In genomic region chr22:49756656-49757055, GRCh38 we compare ENCODE assay signal across 17 cellular contexts.
A peak's percentile ranks its signal among the peaks of the same experiment; 100 is the strongest.
DNase-seq lines count a peak whose midpoint lies in the region; ATAC-seq and TF ChIP-seq lines count a peak whose summit lies in the region.
"Had no signal": no experiment of that assay in that cellular context is flagged by ENCODE, and none has a peak within 500 bp of the region (broad histone marks: within the 10 kb centered on the region; RNA-seq: fewer than 3 reads in every experiment).

No MANE protein-coding gene starts in this region.

- peaks cover 16% of the 10 kb centered on the region for H3K4me1 Mint-ChIP-seq in activated CD8-positive, alpha-beta memory T cell treated with anti-CD3 and anti-CD28 coated beads, Interleukin-2, amount 10 ng/mL, durations not matched to agents 7 days and 5 days

- no TSS peak for BruUV-seq in PC-3 (replicated peaks; lab: Mats Ljungman, UMichigan)

- no peaks in the 10 kb centered on the region for H4K20me1 ChIP-seq in PC-3 (ENCODE audit: low read length)

- H3K79me2 ChIP-seq in PC-3 (ENCODE audit: low read length), result no peaks in the 10 kb centered on the region

- H3K9ac ChIP-seq in PC-3 (ENCODE audit: low read length), result no peak overlapping the region

- no peaks in the 10 kb centered on the region for H3K9me3 Mint-ChIP-seq in activated CD8-positive, alpha-beta memory T cell treated with anti-CD3 and anti-CD28 coated beads, Interleukin-2, amount 10 ng/mL, durations not matched to agents 7 days and 5 days (ENCODE audit: low read depth)

- H3K27ac ChIP-seq in PC-3 (ENCODE audit: low read length), result no peak overlapping the region
- H3K27ac ChIP-seq: HL-60, RWPE1 had no signal

- H3K9me3 ChIP-seq in PC-3 (ENCODE audit: low read length), result no peaks in the 10 kb centered on the region

- H3K27me3 ChIP-seq in H7 (ENCODE audit: control insufficient read depth, insufficient read depth, low read length) (no peaks in the 10 kb centered on the region), PC-3 (ENCODE audit: low read length) (no peaks in the 10 kb centered on the region)

- no peaks in the 10 kb centered on the region for H3K4me1 ChIP-seq in PC-3 (ENCODE audit: insufficient read depth, low read length)

- H3K27ac Mint-ChIP-seq in activated CD8-positive, alpha-beta memory T cell treated with anti-CD3 and anti-CD28 coated beads, Interleukin-2, amount 10 ng/mL, durations not matched to agents 7 days and 5 days, result no peak overlapping the region
- H3K27ac Mint-ChIP-seq: IgD-negative memory B cell had no signal

- H3K36me3 Mint-ChIP-seq in activated CD8-positive, alpha-beta memory T cell treated with anti-CD3 and anti-CD28 coated beads, Interleukin-2, amount 10 ng/mL, durations not matched to agents 7 days and 5 days, result no peaks in the 10 kb centered on the region
- H3K36me3 Mint-ChIP-seq: IgD-negative memory B cell had no signal

- no peak overlapping the region for H3K4me3 Mint-ChIP-seq in activated CD8-positive, alpha-beta memory T cell treated with anti-CD3 and anti-CD28 coated beads, Interleukin-2, amount 10 ng/mL, durations not matched to agents 7 days and 5 days

- no peak for TF ChIP-seq CTCF in PC-3 (conservative IDR thresholded peaks at IDR 0.05; ENCODE audit: low read depth, low read length)

- no peak for ATAC-seq in activated CD8-positive, alpha-beta memory T cell treated with anti-CD3 and anti-CD28 coated beads, Interleukin-2, amount 10 ng/mL, durations not matched to agents 7 days and 5 days
- ATAC-seq in left lobe of liver, result no peak
- no peak for ATAC-seq in sciatic nerve
- no peak for ATAC-seq in PC-3

- no peaks in the 10 kb centered on the region for H3K27me3 Mint-ChIP-seq in activated CD8-positive, alpha-beta memory T cell treated with anti-CD3 and anti-CD28 coated beads, Interleukin-2, amount 10 ng/mL, durations not matched to agents 7 days and 5 days

- CTCF ChIA-PET in activated CD8-positive, alpha-beta memory T cell treated with anti-CD3 and anti-CD28 coated beads, Interleukin-2, amount 10 ng/mL, durations not matched to agents 7 days and 5 days (lab: Charles Lee), result no interaction called here
- CTCF ChIA-PET in PC-3 (lab: Charles Lee), result no interaction called here

- no peak overlapping the region for H3K4me2 ChIP-seq in PC-3 (ENCODE audit: low read length)

- no peaks in the 10 kb centered on the region for H3K36me3 ChIP-seq in H7 (replicated peaks; ENCODE audit: control insufficient read depth, insufficient read depth, low read length)
- no peaks in the 10 kb centered on the region for H3K36me3 ChIP-seq in PC-3 (ENCODE audit: low read depth, low read length)

- POLR2A ChIA-PET in PC-3 (lab: Charles Lee; ENCODE audit: unreplicated experiment), result no interaction called here

- H3K4me3 ChIP-seq in H7 (ENCODE audit: insufficient read depth, low read depth, low read length) (no peak overlapping the region), PC-3 (ENCODE audit: low read length) (no peak overlapping the region)

- no peaks in the 10 kb centered on the region for H3K9me2 ChIP-seq in PC-3 (replicated peaks; ENCODE audit: low read length)

- DNase-seq in activated CD8-positive, alpha-beta memory T cell treated with anti-CD3 and anti-CD28 coated beads, Interleukin-2, amount 50 U/mL, for 48 hours, result peak; percentile 33
- no peak for DNase-seq in activated CD8-positive, alpha-beta memory T cell treated with anti-CD3 and anti-CD28 coated beads, Interleukin-2, amount 10 ng/mL, durations not matched to agents 7 days and 5 days
- peak; percentile 35 for DNase-seq in H7
- peak; percentile 38 for DNase-seq in left lobe of liver (ENCODE audit: low spot score)
- peak; percentile 61 for DNase-seq in sciatic nerve (ENCODE audit: low spot score)
- DNase-seq in NCI-H2081 (lab: John Stamatoyannopoulos, UW), result no peak
- DNase-seq in PC-3, result no peak
- DNase-seq in NCI-H1092 (lab: John Stamatoyannopoulos, UW), result no peak
- DNase-seq: DMS153; HCEC 1CT; NCI-H187 treated with DMSO at 0.1 percent for 48 hours; NCI-H446 treated with DMSO at 0.1 percent for 48 hours; NK-92 treated with Interleukin-12 subunit alpha and Interleukin-12 subunit beta, amount 100 ng/mL, for 24 hours; OCI-M1 had no signal

- H2AFZ ChIP-seq in PC-3 (ENCODE audit: low read length), result no peak overlapping the region

- no peaks in the 10 kb centered on the region for H3F3A ChIP-seq in PC-3 (ENCODE audit: low read length, unreplicated experiment)

- intact Hi-C loops in sciatic nerve (cut with DNase I), result no loop called here
- intact Hi-C loops in PC-3 (cut with micrococcal nuclease), result no loop called here

Comparison
In these comparisons a context has a peak if more than half of its experiments do, and no peak if none do; other contexts are left out.
1. DNase-seq: peak in activated CD8-positive, alpha-beta memory T cell treated with anti-CD3 and anti-CD28 coated beads, Interleukin-2, amount 50 U/mL, for 48 hours (single experiment), H7 (single experiment), left lobe of liver (single experiment) and sciatic nerve (single experiment); none in activated CD8-positive, alpha-beta memory T cell treated with anti-CD3 and anti-CD28 coated beads, Interleukin-2, amount 10 ng/mL, durations not matched to agents 7 days and 5 days (single experiment), NCI-H2081 (0 of 2), PC-3 (single experiment) and NCI-H1092 (single experiment).